ENCODE assay signal across 2 cellular contexts in genomic region chr4:1945912-1946311, GRCh38.
TF ChIP-seq lines count a peak whose summit lies in the region.

No MANE protein-coding gene starts in this region.

TF ChIP-seq in A549, 52 proteins besides CTCF, POLR2A, EP300 and RAD21 (continued from another document):
- TF ChIP-seq FOSB (CRISPR knock-in tag; IDR thresholded peaks at IDR 0.05) (no peak), HOXA7 (CRISPR knock-in tag; IDR thresholded peaks at IDR 0.05) (no peak), MAFK (IDR thresholded peaks at IDR 0.05; ENCODE audit: partially characterized antibody) (peak; percentile 19), EHF (CRISPR knock-in tag; IDR thresholded peaks at IDR 0.05) (no peak), NPAS2 (CRISPR knock-in tag; IDR thresholded peaks at IDR 0.05; ENCODE audit: borderline replicate concordance) (no peak)

TF ChIP-seq in IMR-90, 13 proteins besides CTCF, POLR2A, EP300 and RAD21 (continued from another document):
- peak; percentile 79 for TF ChIP-seq MAFK (IDR thresholded peaks at IDR 0.05; ENCODE audit: low read depth, low read length)
